ENCODE assay signal across 11 cellular contexts in genomic region chr5:76325876-76326491, GRCh38.
DNase-seq lines count a peak whose midpoint lies in the region; ATAC-seq and TF ChIP-seq lines count a peak whose summit lies in the region.
"Had no signal": no experiment of that assay in that cellular context is flagged by ENCODE, and none has a peak within 500 bp of the region (broad histone marks: within the 10 kb centered on the region; RNA-seq: fewer than 3 reads in every experiment).

No MANE protein-coding gene starts in this region.

- TF ChIP-seq CTCF in stomach (IDR thresholded peaks at IDR 0.05) (no peak), Calu3 (IDR thresholded peaks at IDR 0.05; ENCODE audit: unreplicated experiment) (no peak)

- BruUV-seq in Calu3 (replicated peaks; lab: Mats Ljungman, UMichigan): no TSS peak

- H3K9me3 Mint-ChIP-seq in Calu3 (ENCODE audit: low read depth, unreplicated experiment): no peaks in the 10 kb centered on the region

- DNase-seq in activated T-cell treated with anti-CD3 and anti-CD28 coated beads, Interleukin-2, amount 50 U/mL, for 1 hour: peak; percentile 37
- DNase-seq in activated T-cell treated with anti-CD3 and anti-CD28 coated beads for 4 hours (no peak), activated T-helper 1 cell treated with Interleukin-2 at 50 U/mL for 16 hours (ENCODE audit: low read depth) (peak; percentile 37), left kidney (ENCODE audit: low read depth, low spot score) (peak; percentile 46), stomach (no peak), Calu3 (no peak)
- DNase-seq: GOT3, naive B cell, T1000 had no signal

- peaks cover 16% of the 10 kb centered on the region for H3K27me3 Mint-ChIP-seq in Calu3 (ENCODE audit: unreplicated experiment)
- H3K27me3 Mint-ChIP-seq: naive B cell had no signal

- no peaks in the 10 kb centered on the region for H3K36me3 Mint-ChIP-seq in Calu3 (ENCODE audit: insufficient read depth, unreplicated experiment)
- H3K36me3 Mint-ChIP-seq: naive B cell had no signal

- H3K27me3 ChIP-seq in stomach: no peaks in the 10 kb centered on the region

- H3K4me3 ChIP-seq in stomach: no peak overlapping the region

- H3K4me1 ChIP-seq in stomach: peaks cover 0 to 28% (median 11%) of the 10 kb centered on the region in 4 donors

- peaks cover 0 to 7% (median 0%) of the 10 kb centered on the region in 4 donors for H3K9me3 ChIP-seq in stomach

- CTCF ChIA-PET in Calu3 (lab: Charles Lee): interaction anchor here (1.1 kb wide), 1 partner anchor 16 kb away, joined by 3 read pairs; no protein-coding TSS in a partner anchor

- H3K4me1 Mint-ChIP-seq in Calu3 (ENCODE audit: low read depth, unreplicated experiment): no peaks in the 10 kb centered on the region

- H3K27ac Mint-ChIP-seq in Calu3 (ENCODE audit: unreplicated experiment): no peak overlapping the region

- TF ChIP-seq EP300 in stomach (IDR thresholded peaks at IDR 0.05): no peak

- TF ChIP-seq POLR2A in stomach (IDR thresholded peaks at IDR 0.05): no peak

- ATAC-seq in HG02610 (IDR thresholded peaks at IDR 0.05; ENCODE audit: unreplicated experiment) (no peak), HG02870 (IDR thresholded peaks at IDR 0.05; ENCODE audit: unreplicated experiment) (no peak)

- 18 to 36% (median 33%) methylated on average over 3 of the region's 3 CpGs for WGBS in stomach, 5 donors

- H3K27ac ChIP-seq in stomach: peak overlapping the region in 3 of 5 donors; percentile 43 to 58 (median 43)

- H3K36me3 ChIP-seq in stomach: no peaks in the 10 kb centered on the region

- intact Hi-C loops in stomach (cut with DNase I; ENCODE audit: low total_unique reads): no loop called here
- intact Hi-C loops in Calu3 (cut with micrococcal nuclease; ENCODE audit: unreplicated experiment): no loop called here

- no peak overlapping the region for H3K4me3 Mint-ChIP-seq in Calu3 (ENCODE audit: low read depth, unreplicated experiment)

Comparison
In these comparisons a context has a peak if more than half of its experiments do, and no peak if none do; other contexts are left out.
1. DNase-seq: peak in activated T-cell treated with anti-CD3 and anti-CD28 coated beads, Interleukin-2, amount 50 U/mL, for 1 hour (single experiment), activated T-helper 1 cell treated with Interleukin-2 at 50 U/mL for 16 hours (single experiment) and left kidney (single experiment); none in activated T-cell treated with anti-CD3 and anti-CD28 coated beads for 4 hours (single experiment), stomach (single experiment) and Calu3 (single experiment).